22 cellular contexts compared by ENCODE assay signal in the genomic region with DNA sequence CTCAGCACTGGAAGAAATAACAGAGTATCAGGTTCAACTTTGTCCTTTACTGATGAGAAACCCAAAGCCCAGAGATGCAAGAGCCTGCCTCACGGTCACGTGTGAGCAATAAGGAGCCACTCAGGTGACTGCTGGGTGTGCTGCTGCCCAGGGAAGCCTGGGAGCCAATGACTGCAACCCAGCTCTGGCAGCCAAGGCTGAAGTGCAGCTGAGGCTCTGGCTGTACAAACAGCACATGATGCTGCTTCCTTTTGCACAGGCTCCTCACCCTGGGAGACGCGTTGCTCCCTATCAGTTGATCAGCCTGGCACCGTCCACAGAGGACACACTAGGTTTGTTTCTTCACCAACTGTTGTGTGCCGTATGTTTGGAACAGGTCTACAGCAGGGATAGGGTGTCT.
DNase-seq lines count a peak whose midpoint lies in the region; ATAC-seq and TF ChIP-seq lines count a peak whose summit lies in the region.
"Had no signal": no experiment of that assay in that cellular context is flagged by ENCODE, and none has a peak within 500 bp of the region (broad histone marks: within the 10 kb centered on the region; RNA-seq: fewer than 3 reads in every experiment).

No MANE protein-coding gene starts in this region.

- peaks cover 12% of the 10 kb centered on the region for H3K9me3 Mint-ChIP-seq in activated T-cell treated with anti-CD3 and anti-CD28 coated beads, Interleukin-2, amount 50 U/mL, for 24 hours

- DNase-seq in NCI-H1694 treated with DMSO at 0.1 percent for 48 hours (lab: John Stamatoyannopoulos, UW): peak; percentile 1
- peak; percentile 45 for DNase-seq in SK-MEL-5 (ENCODE audit: low read depth, low spot score)
- DNase-seq in left kidney (ENCODE audit: low read depth, low spot score): peak; percentile 50
- no peak for DNase-seq in NOMO-1 treated with DMSO at 0.1 percent for 48 hours (lab: John Stamatoyannopoulos, UW; ENCODE audit: unreplicated experiment)
- no peak for DNase-seq in activated T-cell treated with anti-CD3 and anti-CD28 coated beads, Interleukin-2, amount 50 U/mL, for 24 hours
- DNase-seq in KG1 (lab: John Stamatoyannopoulos, UW): no peak
- DNase-seq in mucosa of descending colon: no peak
- DNase-seq: ACHN; activated B cell treated with CpG ODN at 0.5 μM for 24 hours; CD4-positive, CD25-positive, alpha-beta regulatory T cell; foreskin melanocyte; IMR-90; left cardiac atrium; MM.1S; NCI-H2081; stimulated activated CD4-positive, alpha-beta T cell treated with anti-CD3 and anti-CD28 coated beads, Interleukin-4, amount 100 ng/mL, for 1 hour had no signal

- no peak overlapping the region for H3K4me3 ChIP-seq in mucosa of descending colon
- H3K4me3 ChIP-seq: smooth muscle cell had no signal

- TF ChIP-seq CTCF in 22Rv1 (IDR thresholded peaks at IDR 0.05): no peak
- TF ChIP-seq CTCF in mucosa of descending colon (IDR thresholded peaks at IDR 0.05): no peak

- intact Hi-C loops in mucosa of descending colon (cut with DNase I, micrococcal nuclease): no loop called here

- no peaks in the 10 kb centered on the region for H3K36me3 Mint-ChIP-seq in activated T-cell treated with anti-CD3 and anti-CD28 coated beads, Interleukin-2, amount 50 U/mL, for 24 hours (ENCODE audit: low read depth)

- in situ Hi-C loops in SK-MEL-5 (cut with HindIII; ENCODE audit: low pct_unique_long_range_greater_than_20kb, low sequenced_read_pairs): no loop called here

- peaks cover 13% of the 10 kb centered on the region for H3K9me3 ChIP-seq in mucosa of descending colon

- no peak for ATAC-seq in mucosa of descending colon
- ATAC-seq: HCT116, left cardiac atrium had no signal

- H3K27ac Mint-ChIP-seq in activated T-cell treated with anti-CD3 and anti-CD28 coated beads, Interleukin-2, amount 50 U/mL, for 24 hours: no peak overlapping the region
- H3K27ac Mint-ChIP-seq: activated B cell treated with CpG ODN at 0.5 μM for 24 hours; activated T-helper 1 cell treated with anti-CD3 and anti-CD28 coated beads, Interleukin-12 subunit alpha, Interleukin-12 subunit beta, Interleukin-2, Interleukin-4 antibody, amounts not matched to agents 30 ng/mL and 10 ng/mL and 1 ng/mL, durations not matched to agents 14 hours and 24 hours and 36 hours; CD4-positive, CD25-positive, alpha-beta regulatory T cell; T-helper 2 cell treated with Interferon-gamma antibody and Interleukin-4, amounts not matched to agents 5 μg/mL and 100 μg/mL, for 36 hours had no signal

- H3K36me3 ChIP-seq in mucosa of descending colon (ENCODE audit: low read depth): no peaks in the 10 kb centered on the region

- 0 out of 2 replicates have a peak overlapping the region, but pooled peaks have one; percentile 31 for H3K27ac ChIP-seq in 22Rv1
- H3K27ac ChIP-seq: HL-60 had no signal

- no peaks in the 10 kb centered on the region for H3K4me1 ChIP-seq in mucosa of descending colon (ENCODE audit: low read depth)

- H3K4me3 Mint-ChIP-seq in activated T-cell treated with anti-CD3 and anti-CD28 coated beads, Interleukin-2, amount 50 U/mL, for 24 hours: no peak overlapping the region
- H3K4me3 Mint-ChIP-seq: activated B cell treated with CpG ODN at 0.5 μM for 24 hours; activated T-helper 1 cell treated with anti-CD3 and anti-CD28 coated beads, Interleukin-12 subunit alpha, Interleukin-12 subunit beta, Interleukin-2, Interleukin-4 antibody, amounts not matched to agents 30 ng/mL and 10 ng/mL and 1 ng/mL, durations not matched to agents 14 hours and 24 hours and 36 hours; CD4-positive, CD25-positive, alpha-beta regulatory T cell; T-helper 2 cell treated with Interferon-gamma antibody and Interleukin-4, amounts not matched to agents 5 μg/mL and 100 μg/mL, for 36 hours had no signal

- H3K27me3 Mint-ChIP-seq in activated T-cell treated with anti-CD3 and anti-CD28 coated beads, Interleukin-2, amount 50 U/mL, for 24 hours: peaks cover 19% of the 10 kb centered on the region

- no peaks in the 10 kb centered on the region for H3K4me1 Mint-ChIP-seq in activated T-cell treated with anti-CD3 and anti-CD28 coated beads, Interleukin-2, amount 50 U/mL, for 24 hours (ENCODE audit: low read depth)
- H3K4me1 Mint-ChIP-seq: activated B cell treated with CpG ODN at 0.5 μM for 24 hours; CD4-positive, CD25-positive, alpha-beta regulatory T cell had no signal

Comparison
In these comparisons a context has a peak if more than half of its experiments do, and no peak if none do; other contexts are left out.
1. DNase-seq: peak in NCI-H1694 treated with DMSO at 0.1 percent for 48 hours (single experiment), SK-MEL-5 (single experiment) and left kidney (single experiment); none in NOMO-1 treated with DMSO at 0.1 percent for 48 hours (single experiment), activated T-cell treated with anti-CD3 and anti-CD28 coated beads, Interleukin-2, amount 50 U/mL, for 24 hours (single experiment), KG1 (single experiment) and mucosa of descending colon (0 of 3).